ENCODE assay signal across 8 cellular contexts in genomic region chr18:8607776-8608682, GRCh38. TPM values are rescaled to one million over a fixed set of nuclear protein-coding genes. Genes with fewer than 3 reads are reported as not detected.
DNase-seq lines count a peak whose midpoint lies in the region; ATAC-seq and TF ChIP-seq lines count a peak whose summit lies in the region.

No MANE protein-coding gene starts in this region.

- H3K9ac ChIP-seq in mesendoderm (ENCODE audit: low read length): peak overlapping the region; percentile 76

- no peak overlapping the region for H4K8ac ChIP-seq in mesendoderm (ENCODE audit: low read depth, low read length)

- H2AK5ac ChIP-seq in mesendoderm (ENCODE audit: low read length): no peak overlapping the region

- H3K79me1 ChIP-seq in mesendoderm (ENCODE audit: low read length): no peaks in the 10 kb centered on the region

- H3K79me2 ChIP-seq in mesendoderm (ENCODE audit: control insufficient read depth, insufficient read depth, low read length): peaks cover 32% of the 10 kb centered on the region

- no peak overlapping the region for H2BK5ac ChIP-seq in mesendoderm (ENCODE audit: low read length)

- H3K9me3 ChIP-seq in body of pancreas: no peaks in the 10 kb centered on the region

- H3K4ac ChIP-seq in mesendoderm (ENCODE audit: low read depth, low read length): peak overlapping the region; percentile 86

- TF ChIP-seq POLR2A in body of pancreas (IDR thresholded peaks at IDR 0.05): no peak

- H4K5ac ChIP-seq in mesendoderm (ENCODE audit: low read length): no peak overlapping the region

- 83 to 84% methylated on average over 17 of the region's 17 CpGs for WGBS in body of pancreas, 2 donors
- WGBS in mesendoderm (ENCODE audit: extremely low coverage, insufficient coverage, low lambda C conversion rate): no CpG with 5 or more reads among the region's 17 CpGs

- peak overlapping the region; percentile 60 for H3K4me3 ChIP-seq in GM06990 (replicated peaks; ENCODE audit: low read depth, low read length)
- no peak overlapping the region for H3K4me3 ChIP-seq in body of pancreas
- no peak overlapping the region for H3K4me3 ChIP-seq in mesendoderm (ENCODE audit: low read length)

- no peak overlapping the region for H2BK15ac ChIP-seq in mesendoderm (replicated peaks; ENCODE audit: low read depth)

- no peak overlapping the region for H2BK120ac ChIP-seq in mesendoderm (ENCODE audit: low read depth, low read length)

- H3K27me3 ChIP-seq in GM06990 (replicated peaks; ENCODE audit: control insufficient read depth, insufficient read depth, low read length): no peaks in the 10 kb centered on the region
- H3K27me3 ChIP-seq in body of pancreas: no peaks in the 10 kb centered on the region
- H3K27me3 ChIP-seq in mesendoderm (ENCODE audit: insufficient read depth, low read length, poor library complexity): no peaks in the 10 kb centered on the region

- TF ChIP-seq CTCF in GM06990 (IDR thresholded peaks at IDR 0.05; ENCODE audit: insufficient read depth, low read length, poor library complexity, severe bottlenecking) (no peak), body of pancreas (IDR thresholded peaks at IDR 0.05) (no peak)

- H3K4me1 ChIP-seq in body of pancreas (peaks cover 30% of the 10 kb centered on the region), mesendoderm (ENCODE audit: control insufficient read depth, low read depth, low read length) (peaks cover 2% of the 10 kb centered on the region)

- H3K23ac ChIP-seq in mesendoderm (ENCODE audit: low read length): no peak overlapping the region

- H3K27ac ChIP-seq in body of pancreas: peak overlapping the region in 3 of 4 donors; percentile 32 to 62 (median 39)
- no peak overlapping the region for H3K27ac ChIP-seq in mesendoderm (ENCODE audit: low read depth, low read length)

- H3K56ac ChIP-seq in mesendoderm (ENCODE audit: low read length): peak overlapping the region; percentile 80

- ATAC-seq in HG03097 (IDR thresholded peaks at IDR 0.05; ENCODE audit: low FRiP score, unreplicated experiment): peak; percentile 41
- no peak for ATAC-seq in body of pancreas
- ATAC-seq in GM21381 (IDR thresholded peaks at IDR 0.05; ENCODE audit: unreplicated experiment): no peak
- ATAC-seq in HG02970 (IDR thresholded peaks at IDR 0.05; ENCODE audit: low FRiP score, unreplicated experiment): no peak

- H3K18ac ChIP-seq in mesendoderm (ENCODE audit: low read length): no peak overlapping the region

- H3K36me3 ChIP-seq in GM06990 (ENCODE audit: control insufficient read depth, insufficient read depth, low read length) (no peaks in the 10 kb centered on the region), body of pancreas (replicated peaks in 1 of 2; ENCODE audit: insufficient read depth in 1 of 2, low read depth in 2 of 2) (no peaks in the 10 kb centered on the region), mesendoderm (ENCODE audit: control insufficient read depth, insufficient read depth, low read length) (no peaks in the 10 kb centered on the region)

- DNase-seq in GM06990 (ENCODE audit: extremely low read depth, insufficient read length): peak; percentile 50
- DNase-seq in body of pancreas: no peak
- no peak for DNase-seq in mesendoderm
- DNase-seq in cerebellar nuclear complex (lab: John Stamatoyannopoulos, UW): no peak
- DNase-seq in NCI-H446 (lab: John Stamatoyannopoulos, UW): no peak

- intact Hi-C loops in body of pancreas (cut with DNase I): no loop called here

- peak overlapping the region; percentile 73 for H3K4me2 ChIP-seq in mesendoderm (ENCODE audit: low read length)

RNA-seq across cellular contexts. Expression of gene RAB12, which starts 1.2 kb away (rescaled TPM):
- total RNA-seq in body of pancreas: 10 to 100 TPM; 18.9 to 26.7 TPM
- 25.0 TPM for polyA plus RNA-seq in mesendoderm (2013, experiment 1 of 2)
- polyA plus RNA-seq in mesendoderm (2013, experiment 2 of 2): 24.3 TPM
